Comparison of ENCODE assay signal across 12 cellular contexts in genomic region chr3:172082820-172083513, GRCh38. TPM values are rescaled to one million over a fixed set of nuclear protein-coding genes. Genes with fewer than 3 reads are reported as not detected.
DNase-seq lines count a peak whose midpoint lies in the region; ATAC-seq, FAIRE-seq and TF ChIP-seq lines count a peak whose summit lies in the region.
"Had no signal": no experiment of that assay in that cellular context is flagged by ENCODE, and none has a peak within 500 bp of the region (broad histone marks: within the 10 kb centered on the region; RNA-seq: fewer than 3 reads in every experiment).

No MANE protein-coding gene starts in this region.

- FAIRE-seq in pancreas (lab: Jason Lieb, UNC), result no peak
- FAIRE-seq: HTR-8/SVneo had no signal

- in situ Hi-C loops in brain microvascular endothelial cell (cut with HindIII; ENCODE audit: low pct_ligation_motif_present, low sequenced_read_pairs), result no loop called here

- 77 to 86% methylated on average over 5 of the region's 5 CpGs for WGBS in pancreas, 2 donors

- no peaks in the 10 kb centered on the region for H3K27me3 Mint-ChIP-seq in activated CD4-positive, alpha-beta memory T cell treated with anti-CD3 and anti-CD28 coated beads, Interleukin-2, amount 10 ng/mL, durations not matched to agents 7 days and 5 days

- H3K4me3 ChIP-seq in HL-60 (replicated peaks; ENCODE audit: insufficient read depth, low read length) (no peak overlapping the region), brain microvascular endothelial cell (ENCODE audit: low read depth, low read length) (no peak overlapping the region), mucosa of descending colon (no peak overlapping the region), subcutaneous abdominal adipose tissue (ENCODE audit: low read depth in 1 of 5, low read length in 5 of 5) (no peak overlapping the region), pancreas (no peak overlapping the region)
- H3K4me3 ChIP-seq: BLaER1 had no signal

- H3K27ac Mint-ChIP-seq in activated CD4-positive, alpha-beta memory T cell treated with anti-CD3 and anti-CD28 coated beads, Interleukin-2, amount 10 ng/mL, durations not matched to agents 7 days and 5 days, result no peak overlapping the region

- H3K4me3 Mint-ChIP-seq in activated CD4-positive, alpha-beta memory T cell treated with anti-CD3 and anti-CD28 coated beads, Interleukin-2, amount 10 ng/mL, durations not matched to agents 7 days and 5 days, result no peak overlapping the region

- H3K27ac ChIP-seq in HL-60 (replicated peaks) (0 out of 2 replicates have a peak overlapping the region, but pooled peaks have one; percentile 12), brain microvascular endothelial cell (peak overlapping the region; percentile 84), subcutaneous abdominal adipose tissue (ENCODE audit: low read depth, low read length) (peak overlapping the region; percentile 80), pancreas (peak overlapping the region in 2 of 4 donors; percentile 5 to 40)
- H3K27ac ChIP-seq: BLaER1 had no signal

- ATAC-seq in mucosa of descending colon (peak; percentile 22), pancreas (no peak)

- POLR2A ChIA-PET in activated CD4-positive, alpha-beta memory T cell treated with anti-CD3 and anti-CD28 coated beads, Interleukin-2, amount 10 ng/mL, durations not matched to agents 7 days and 5 days (lab: Charles Lee), result no interaction called here

- peaks cover 3% of the 10 kb centered on the region for H3K9me3 Mint-ChIP-seq in activated CD4-positive, alpha-beta memory T cell treated with anti-CD3 and anti-CD28 coated beads, Interleukin-2, amount 10 ng/mL, durations not matched to agents 7 days and 5 days

- peaks cover 37% of the 10 kb centered on the region for H3K36me3 Mint-ChIP-seq in activated CD4-positive, alpha-beta memory T cell treated with anti-CD3 and anti-CD28 coated beads, Interleukin-2, amount 10 ng/mL, durations not matched to agents 7 days and 5 days (ENCODE audit: low read depth)

- peaks cover 33% of the 10 kb centered on the region for H3K4me1 Mint-ChIP-seq in activated CD4-positive, alpha-beta memory T cell treated with anti-CD3 and anti-CD28 coated beads, Interleukin-2, amount 10 ng/mL, durations not matched to agents 7 days and 5 days

- no peak for DNase-seq in HL-60 (ENCODE audit: low read depth in 1 of 2, low spot score in 1 of 2)
- no peak for DNase-seq in brain microvascular endothelial cell
- DNase-seq in mucosa of descending colon, result no peak
- DNase-seq in activated CD4-positive, alpha-beta memory T cell treated with anti-CD3 and anti-CD28 coated beads, Interleukin-2, amount 10 ng/mL, durations not matched to agents 7 days and 5 days, result no peak
- no peak for DNase-seq in DMS53 (lab: John Stamatoyannopoulos, UW)
- DNase-seq in cerebellar cortex (ENCODE audit: low spot score), result no peak
- no peak for DNase-seq in pancreas
- DNase-seq: DMS79 treated with DMSO at 0.1 percent for 48 hours, SHP77 treated with DMSO at 0.1 percent for 48 hours had no signal

- H3K36me3 ChIP-seq in brain microvascular endothelial cell (replicated peaks) (peaks cover 25% of the 10 kb centered on the region), mucosa of descending colon (ENCODE audit: low read depth) (no peaks in the 10 kb centered on the region), subcutaneous abdominal adipose tissue (ENCODE audit: control insufficient read depth in 5 of 5, insufficient read depth in 5 of 5, low read length in 5 of 5) (peaks cover 0 to 9% (median 5%) of the 10 kb centered on the region in 5 donors), pancreas (no peaks in the 10 kb centered on the region)

- H3K27me3 ChIP-seq in HL-60 (ENCODE audit: insufficient read depth, poor library complexity, severe bottlenecking), result no peaks in the 10 kb centered on the region
- no peaks in the 10 kb centered on the region for H3K27me3 ChIP-seq in brain microvascular endothelial cell (replicated peaks)
- no peaks in the 10 kb centered on the region for H3K27me3 ChIP-seq in subcutaneous abdominal adipose tissue (ENCODE audit: control insufficient read depth in 5 of 5, insufficient read depth in 4 of 5, low read length in 5 of 5)
- H3K27me3 ChIP-seq in pancreas, result no peaks in the 10 kb centered on the region
- H3K27me3 ChIP-seq: BLaER1 had no signal

- CTCF ChIA-PET in activated CD4-positive, alpha-beta memory T cell treated with anti-CD3 and anti-CD28 coated beads, Interleukin-2, amount 10 ng/mL, durations not matched to agents 7 days and 5 days (lab: Charles Lee), result no interaction called here

- peaks cover 29% of the 10 kb centered on the region for H3K4me1 ChIP-seq in mucosa of descending colon (ENCODE audit: low read depth)
- H3K4me1 ChIP-seq in subcutaneous abdominal adipose tissue (ENCODE audit: control insufficient read depth in 5 of 5, insufficient read depth in 5 of 5, low read length in 5 of 5), result peaks cover 0 to 34% (median 19%) of the 10 kb centered on the region in 5 donors
- peaks cover 22 to 50% (median 44%) of the 10 kb centered on the region in 3 donors for H3K4me1 ChIP-seq in pancreas
- H3K4me1 ChIP-seq: BLaER1 had no signal

- intact Hi-C loops in mucosa of descending colon (cut with DNase I, micrococcal nuclease), result no loop called here
- intact Hi-C loops in pancreas (cut with DNase I), result no loop called here

- H3K9me3 ChIP-seq in mucosa of descending colon, result no peaks in the 10 kb centered on the region
- H3K9me3 ChIP-seq in subcutaneous abdominal adipose tissue (ENCODE audit: control insufficient read depth in 5 of 5, low read length in 5 of 5), result no peaks in the 10 kb centered on the region
- no peaks in the 10 kb centered on the region for H3K9me3 ChIP-seq in pancreas
- H3K9me3 ChIP-seq: BLaER1 had no signal

- peak overlapping the region in 2 of 5 donors; percentile 11 to 19 for H3K9ac ChIP-seq in subcutaneous abdominal adipose tissue (ENCODE audit: low read length in 5 of 5)
- H3K9ac ChIP-seq: BLaER1 had no signal

- TF ChIP-seq CTCF in HL-60 (IDR thresholded peaks at IDR 0.05; ENCODE audit: insufficient read depth, low read length) (no peak), brain microvascular endothelial cell (IDR thresholded peaks at IDR 0.05; ENCODE audit: low read depth, low read length, missing control alignments) (no peak), mucosa of descending colon (IDR thresholded peaks at IDR 0.05) (no peak), pancreas (IDR thresholded peaks at IDR 0.05) (no peak)

RNA-seq across cellular contexts. Expression of gene FNDC3B, which starts 43.6 kb away (rescaled TPM):
- total RNA-seq in mucosa of descending colon (100 to 1,000 TPM; 107 to 132 (median 126) TPM), pancreas (100 to 1,000 TPM in 2 of 6 donors, 10 to 100 TPM in 4; 67.5 to 126 (median 79.0) TPM)
- total RNA-seq in activated CD4-positive, alpha-beta memory T cell treated with anti-CD3 and anti-CD28 coated beads, Interleukin-2, amount 10 ng/mL, durations not matched to agents 7 days and 5 days, result 10 to 100 TPM; 21.6 to 21.8 TPM
- 10 to 100 TPM in 1 of 2 donors, 1 to 10 TPM in 1; 9.3 to 14.6 TPM for polyA plus RNA-seq in pancreas
